24 cellular contexts compared by ENCODE assay signal in the genomic region with DNA sequence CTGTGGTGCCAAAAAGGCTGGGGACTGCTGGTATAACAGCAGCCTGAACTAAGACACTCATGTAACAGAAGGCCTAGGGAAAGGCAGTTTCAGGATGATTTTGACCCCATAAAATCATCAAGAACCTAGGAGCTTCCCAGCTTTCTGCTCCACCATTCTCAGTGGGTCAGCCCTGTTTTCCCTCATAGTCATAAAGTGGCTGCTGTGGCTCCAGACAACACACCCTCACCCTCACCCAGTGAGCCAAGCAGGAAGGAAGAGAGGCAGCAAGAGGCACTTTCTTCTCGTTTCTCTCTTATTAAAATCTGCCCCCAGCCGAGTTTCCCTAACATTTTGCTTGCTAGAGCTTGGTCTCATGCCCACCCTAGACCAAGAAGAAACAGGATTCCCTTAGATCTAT.
DNase-seq lines count a peak whose midpoint lies in the region; ATAC-seq and TF ChIP-seq lines count a peak whose summit lies in the region.
"Had no signal": no experiment of that assay in that cellular context is flagged by ENCODE, and none has a peak within 500 bp of the region (broad histone marks: within the 10 kb centered on the region; RNA-seq: fewer than 3 reads in every experiment).

No MANE protein-coding gene starts in this region.

- no peaks in the 10 kb centered on the region for H3K27me3 Mint-ChIP-seq in osteocyte (ENCODE audit: unreplicated experiment)
- no peaks in the 10 kb centered on the region for H3K27me3 Mint-ChIP-seq in activated CD4-positive, alpha-beta memory T cell treated with anti-CD3 and anti-CD28 coated beads for 36 hours
- H3K27me3 Mint-ChIP-seq: brain had no signal

- WGBS in heart left ventricle, 4 donors, result 71 to 93% (median 89%) methylated on average over 2 of the region's 2 CpGs
- 88% methylated on average over 2 of the region's 2 CpGs for WGBS in esophagus muscularis mucosa

- no peaks in the 10 kb centered on the region for H3K36me3 Mint-ChIP-seq in osteocyte (ENCODE audit: unreplicated experiment)
- no peaks in the 10 kb centered on the region for H3K36me3 Mint-ChIP-seq in activated CD4-positive, alpha-beta memory T cell treated with anti-CD3 and anti-CD28 coated beads for 36 hours
- H3K36me3 Mint-ChIP-seq: brain had no signal

- H3K27me3 ChIP-seq in right atrium auricular region (no peaks in the 10 kb centered on the region), heart left ventricle (no peaks in the 10 kb centered on the region), esophagus muscularis mucosa (no peaks in the 10 kb centered on the region)
- H3K27me3 ChIP-seq: ovary, Peyer's patch, tibial nerve had no signal

- H3K4me3 ChIP-seq in right atrium auricular region (no peak overlapping the region), heart left ventricle (no peak overlapping the region), esophagus muscularis mucosa (no peak overlapping the region)
- H3K4me3 ChIP-seq: ovary, Peyer's patch, tibial nerve had no signal

- TF ChIP-seq CTCF in right atrium auricular region (IDR thresholded peaks at IDR 0.05) (no peak), heart left ventricle (IDR thresholded peaks at IDR 0.05) (no peak), esophagus muscularis mucosa (IDR thresholded peaks at IDR 0.05) (no peak), osteocyte (IDR thresholded peaks at IDR 0.05) (no peak)

- peak overlapping the region; percentile 80 for H3K27ac Mint-ChIP-seq in osteocyte (ENCODE audit: unreplicated experiment)
- no peak overlapping the region for H3K27ac Mint-ChIP-seq in activated CD4-positive, alpha-beta memory T cell treated with anti-CD3 and anti-CD28 coated beads for 36 hours
- H3K27ac Mint-ChIP-seq: B cell had no signal

- peaks cover 54% of the 10 kb centered on the region for H3K4me1 Mint-ChIP-seq in osteocyte (ENCODE audit: unreplicated experiment)
- peaks cover 8% of the 10 kb centered on the region for H3K4me1 Mint-ChIP-seq in activated CD4-positive, alpha-beta memory T cell treated with anti-CD3 and anti-CD28 coated beads for 36 hours (ENCODE audit: low read depth)

- H3K4me1 ChIP-seq in right atrium auricular region (peaks cover 0 to 38% of the 10 kb centered on the region in 2 donors), heart left ventricle (peaks cover 0 to 64% (median 25%) of the 10 kb centered on the region in 12 donors), esophagus muscularis mucosa (peaks cover 22 to 52% (median 40%) of the 10 kb centered on the region in 4 donors)
- H3K4me1 ChIP-seq: Peyer's patch had no signal

- ATAC-seq in heart left ventricle, result no peak
- ATAC-seq: stimulated activated naive CD8-positive, alpha-beta T cell treated with anti-CD3 and anti-CD28 coated beads, Interleukin-15, Interleukin-2, amounts not matched to agents 100 U/mL and 50 U/mL, for 24 hours had no signal

- H3K9me3 ChIP-seq in right atrium auricular region (no peaks in the 10 kb centered on the region), heart left ventricle (peaks cover 0 to 6% (median 0%) of the 10 kb centered on the region in 12 donors), esophagus muscularis mucosa (no peaks in the 10 kb centered on the region)
- H3K9me3 ChIP-seq: ovary, Peyer's patch, tibial nerve had no signal

- H3K36me3 ChIP-seq in right atrium auricular region, result no peaks in the 10 kb centered on the region
- no peaks in the 10 kb centered on the region for H3K36me3 ChIP-seq in heart left ventricle
- no peaks in the 10 kb centered on the region for H3K36me3 ChIP-seq in esophagus muscularis mucosa
- H3K36me3 ChIP-seq: ovary, Peyer's patch, tibial nerve had no signal

- H3K9me3 Mint-ChIP-seq in osteocyte (ENCODE audit: unreplicated experiment), result no peaks in the 10 kb centered on the region
- H3K9me3 Mint-ChIP-seq in activated CD4-positive, alpha-beta memory T cell treated with anti-CD3 and anti-CD28 coated beads for 36 hours, result no peaks in the 10 kb centered on the region

- no peak for TF ChIP-seq POLR2A in heart left ventricle (IDR thresholded peaks at IDR 0.05)
- TF ChIP-seq POLR2A in esophagus muscularis mucosa (IDR thresholded peaks at IDR 0.05; ENCODE audit: low read depth), result no peak

- TF ChIP-seq EP300 in esophagus muscularis mucosa (IDR thresholded peaks at IDR 0.05), result no peak

- H3K4me3 Mint-ChIP-seq in osteocyte (ENCODE audit: unreplicated experiment), result no peak overlapping the region
- no peak overlapping the region for H3K4me3 Mint-ChIP-seq in activated CD4-positive, alpha-beta memory T cell treated with anti-CD3 and anti-CD28 coated beads for 36 hours
- H3K4me3 Mint-ChIP-seq: B cell, naive B cell had no signal

- intact Hi-C loops in heart left ventricle (cut with DNase I), result no loop called here
- intact Hi-C loops in esophagus muscularis mucosa (cut with DNase I), result no loop called here
- intact Hi-C loops in activated CD4-positive, alpha-beta memory T cell treated with anti-CD3 and anti-CD28 coated beads for 36 hours (cut with micrococcal nuclease), result no loop called here

- DNase-seq in right atrium auricular region (ENCODE audit: low spot score) (no peak), heart left ventricle (no peak), esophagus muscularis mucosa (ENCODE audit: extremely low spot score) (no peak), osteocyte (ENCODE audit: extremely low spot score, unreplicated experiment) (no peak), cerebellar cortex (ENCODE audit: low spot score) (no peak), hippocampal formation (lab: John Stamatoyannopoulos, UW) (no peak)
- DNase-seq in activated CD4-positive, alpha-beta memory T cell treated with anti-CD3 and anti-CD28 coated beads for 36 hours, result no peak
- DNase-seq in stimulated activated CD4-positive, alpha-beta T cell treated with anti-CD3 and anti-CD28 coated beads, Interleukin-2, amount 100 ng/mL, for 24 hours, result no peak
- DNase-seq: activated CD4-positive, alpha-beta T cell treated with anti-CD3 and anti-CD28 coated beads for 1 hour; activated gamma-delta T cell; cortex of kidney; DMS79 treated with DMSO at 0.1 percent for 48 hours; Kasumi-1; naive B cell; NCI-H1694; NCI-H2171 treated with DMSO at 0.1 percent for 48 hours; NCI-H524 treated with DMSO at 0.1 percent for 48 hours; ovary; Peyer's patch; stimulated activated naive CD8-positive, alpha-beta T cell treated with anti-CD3 and anti-CD28 coated beads, Interleukin-15, Interleukin-2, amounts not matched to agents 100 U/mL and 50 U/mL, for 24 hours; T-helper 1 cell had no signal

- POLR2A ChIA-PET in activated CD4-positive, alpha-beta memory T cell treated with anti-CD3 and anti-CD28 coated beads for 36 hours (lab: Charles Lee), result no interaction called here

- CTCF ChIA-PET in activated CD4-positive, alpha-beta memory T cell treated with anti-CD3 and anti-CD28 coated beads for 36 hours (lab: Charles Lee), result interaction anchor here (1.6 kb wide), 1 partner anchor 32 kb away, joined by 4 read pairs; no protein-coding TSS in a partner anchor

- H3K27ac ChIP-seq in right atrium auricular region, result peak overlapping the region; percentile 65 to 67
- H3K27ac ChIP-seq in heart left ventricle, result peak overlapping the region in 6 of 12 donors; percentile 15 to 67 (median 46)
- peak overlapping the region; percentile 77 to 82 (median 78) for H3K27ac ChIP-seq in esophagus muscularis mucosa (replicated peaks in 1 of 4)
- H3K27ac ChIP-seq: Peyer's patch had no signal
